Comparison of ENCODE assay signal across 19 cellular contexts in the genomic region with DNA sequence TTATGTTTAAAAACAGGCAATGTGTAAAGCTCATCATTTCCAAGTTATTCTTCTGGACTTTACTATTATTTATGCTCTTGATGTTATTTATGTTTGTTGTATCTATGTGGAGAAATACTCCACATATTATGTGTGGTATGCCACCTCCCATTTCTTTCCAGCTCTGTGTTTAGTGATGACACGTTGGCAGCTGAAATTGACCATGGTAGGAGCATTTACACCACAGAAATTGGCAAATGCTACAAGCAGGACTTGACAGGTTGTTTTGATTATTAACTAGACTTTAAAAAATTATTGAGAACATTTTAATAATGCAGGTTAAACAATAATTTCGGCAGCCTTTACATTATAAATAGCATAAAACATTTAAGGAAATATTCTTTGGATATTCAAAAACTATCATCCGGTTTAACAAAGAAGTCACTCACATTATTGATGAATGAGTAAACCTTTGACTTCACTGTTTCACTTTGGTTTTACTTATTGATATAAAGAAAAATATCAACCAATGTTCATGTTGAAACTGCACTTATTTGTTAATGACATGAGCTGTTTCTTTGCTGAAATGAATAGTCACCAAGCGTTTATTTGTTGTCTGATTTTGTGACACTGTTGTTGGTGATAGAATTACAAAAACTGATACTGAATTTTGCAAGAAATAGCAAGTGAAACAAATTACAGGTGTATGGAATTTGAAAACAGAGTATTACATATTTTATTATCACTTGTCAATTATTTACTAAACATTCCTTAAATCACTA.
"Had no signal": no experiment of that assay in that cellular context is flagged by ENCODE, and none has a peak within 500 bp of the region (broad histone marks: within the 10 kb centered on the region; RNA-seq: fewer than 3 reads in every experiment).

No MANE protein-coding gene starts in this region.

- H3K27me3 Mint-ChIP-seq: activated naive CD4-positive, alpha-beta T cell treated with anti-CD3 and anti-CD28 coated beads, Interleukin-2, amount 10 ng/mL, durations not matched to agents 7 days and 5 days had no signal

- H3K4me1 ChIP-seq: ascending aorta, esophagus squamous epithelium, parathyroid adenoma, upper lobe of right lung had no signal

- H2AFZ ChIP-seq: hepatocyte, parathyroid adenoma had no signal

- H3K4me3 ChIP-seq: ascending aorta, esophagus squamous epithelium, hepatocyte, right lobe of liver, upper lobe of right lung had no signal

- ATAC-seq: activated CD8-positive, alpha-beta T cell treated with anti-CD3 and anti-CD28 coated beads for 36 hours; natural killer cell; right lobe of liver; stimulated activated naive B cell treated with anti-CD40 and anti-IgM and Interleukin-4, amounts not matched to agents 10 μg/mL and 1 μg/mL and 100 μg/mL, for 72 hours; upper lobe of right lung had no signal

- FAIRE-seq: endothelial cell of umbilical vein had no signal

- H3K9me3 Mint-ChIP-seq: activated CD4-positive, alpha-beta T cell treated with anti-CD3 and anti-CD28 coated beads, Interleukin-2, amount 10 ng/mL, durations not matched to agents 24 days and 14 days; activated CD8-positive, alpha-beta T cell treated with anti-CD3 and anti-CD28 coated beads for 36 hours; activated naive CD4-positive, alpha-beta T cell treated with anti-CD3 and anti-CD28 coated beads, Interleukin-2, amount 10 ng/mL, durations not matched to agents 7 days and 5 days; activated T-cell treated with anti-CD3 and anti-CD28 coated beads, Interleukin-2, amount 50 U/mL, for 24 hours; activated T-helper 2 cell treated with anti-CD3 and anti-CD28 coated beads, Interferon-gamma antibody, Interleukin-2, Interleukin-4, amounts not matched to agents 10 μg/mL and 5 μg/mL and 100 μg/mL, durations not matched to agents 14 hours and 24 hours and 36 hours; natural killer cell; stimulated activated naive B cell treated with anti-CD40 and anti-IgM and Interleukin-4, amounts not matched to agents 10 μg/mL and 1 μg/mL and 100 μg/mL, for 72 hours had no signal

- H3K27ac ChIP-seq: ascending aorta, esophagus squamous epithelium, neutrophil, parathyroid adenoma, right lobe of liver, upper lobe of right lung had no signal

- H3K4me2 ChIP-seq: hepatocyte had no signal

- H3K36me3 Mint-ChIP-seq: activated naive CD4-positive, alpha-beta T cell treated with anti-CD3 and anti-CD28 coated beads, Interleukin-2, amount 10 ng/mL, durations not matched to agents 7 days and 5 days; natural killer cell; stimulated activated naive B cell treated with anti-CD40 and anti-IgM and Interleukin-4, amounts not matched to agents 10 μg/mL and 1 μg/mL and 100 μg/mL, for 72 hours had no signal

- H3K9ac ChIP-seq: parathyroid adenoma had no signal

- H3K4me1 Mint-ChIP-seq: activated CD4-positive, alpha-beta T cell treated with anti-CD3 and anti-CD28 coated beads, Interleukin-2, amount 10 ng/mL, durations not matched to agents 24 days and 14 days; activated naive CD4-positive, alpha-beta T cell treated with anti-CD3 and anti-CD28 coated beads, Interleukin-2, amount 10 ng/mL, durations not matched to agents 7 days and 5 days; natural killer cell; stimulated activated naive B cell treated with anti-CD40 and anti-IgM and Interleukin-4, amounts not matched to agents 10 μg/mL and 1 μg/mL and 100 μg/mL, for 72 hours had no signal

- H3K79me2 ChIP-seq: parathyroid adenoma had no signal

- H3K36me3 ChIP-seq: ascending aorta, esophagus squamous epithelium, neutrophil, right lobe of liver, upper lobe of right lung had no signal

- DNase-seq: activated CD4-positive, alpha-beta T cell treated with anti-CD3 and anti-CD28 coated beads, Interleukin-2, amount 10 ng/mL, durations not matched to agents 24 days and 14 days; activated CD8-positive, alpha-beta T cell treated with anti-CD3 and anti-CD28 coated beads for 36 hours; activated naive CD4-positive, alpha-beta T cell treated with anti-CD3 and anti-CD28 coated beads, Interleukin-2, amount 10 ng/mL, durations not matched to agents 7 days and 5 days; activated T-cell treated with anti-CD3 and anti-CD28 coated beads, Interleukin-2, amount 50 U/mL, for 24 hours; dermis blood vessel endothelial cell; effector memory CD4-positive, alpha-beta T cell; esophagus squamous epithelium; foreskin fibroblast; mesendoderm; natural killer cell; right lobe of liver; stimulated activated naive B cell treated with anti-CD40 and anti-IgM and Interleukin-4, amounts not matched to agents 10 μg/mL and 1 μg/mL and 100 μg/mL, for 72 hours; upper lobe of right lung had no signal

- H3K4me3 Mint-ChIP-seq: activated CD4-positive, alpha-beta T cell treated with anti-CD3 and anti-CD28 coated beads, Interleukin-2, amount 10 ng/mL, durations not matched to agents 24 days and 14 days; activated CD8-positive, alpha-beta T cell treated with anti-CD3 and anti-CD28 coated beads for 36 hours; activated naive CD4-positive, alpha-beta T cell treated with anti-CD3 and anti-CD28 coated beads, Interleukin-2, amount 10 ng/mL, durations not matched to agents 7 days and 5 days; activated T-cell treated with anti-CD3 and anti-CD28 coated beads, Interleukin-2, amount 50 U/mL, for 24 hours; natural killer cell; stimulated activated naive B cell treated with anti-CD40 and anti-IgM and Interleukin-4, amounts not matched to agents 10 μg/mL and 1 μg/mL and 100 μg/mL, for 72 hours had no signal

- H3K9me3 ChIP-seq: ascending aorta, esophagus squamous epithelium, neutrophil, right lobe of liver, upper lobe of right lung had no signal

- H3K27ac Mint-ChIP-seq: activated CD4-positive, alpha-beta T cell treated with anti-CD3 and anti-CD28 coated beads, Interleukin-2, amount 10 ng/mL, durations not matched to agents 24 days and 14 days; activated CD8-positive, alpha-beta T cell treated with anti-CD3 and anti-CD28 coated beads for 36 hours; activated naive CD4-positive, alpha-beta T cell treated with anti-CD3 and anti-CD28 coated beads, Interleukin-2, amount 10 ng/mL, durations not matched to agents 7 days and 5 days; activated T-cell treated with anti-CD3 and anti-CD28 coated beads, Interleukin-2, amount 50 U/mL, for 24 hours; activated T-helper 2 cell treated with anti-CD3 and anti-CD28 coated beads, Interferon-gamma antibody, Interleukin-2, Interleukin-4, amounts not matched to agents 10 μg/mL and 5 μg/mL and 100 μg/mL, durations not matched to agents 14 hours and 24 hours and 36 hours; natural killer cell; stimulated activated naive B cell treated with anti-CD40 and anti-IgM and Interleukin-4, amounts not matched to agents 10 μg/mL and 1 μg/mL and 100 μg/mL, for 72 hours had no signal

- H3K27me3 ChIP-seq: ascending aorta, hepatocyte, neutrophil, right lobe of liver, upper lobe of right lung had no signal
